22 cellular contexts compared by ENCODE assay signal in the genomic region with DNA sequence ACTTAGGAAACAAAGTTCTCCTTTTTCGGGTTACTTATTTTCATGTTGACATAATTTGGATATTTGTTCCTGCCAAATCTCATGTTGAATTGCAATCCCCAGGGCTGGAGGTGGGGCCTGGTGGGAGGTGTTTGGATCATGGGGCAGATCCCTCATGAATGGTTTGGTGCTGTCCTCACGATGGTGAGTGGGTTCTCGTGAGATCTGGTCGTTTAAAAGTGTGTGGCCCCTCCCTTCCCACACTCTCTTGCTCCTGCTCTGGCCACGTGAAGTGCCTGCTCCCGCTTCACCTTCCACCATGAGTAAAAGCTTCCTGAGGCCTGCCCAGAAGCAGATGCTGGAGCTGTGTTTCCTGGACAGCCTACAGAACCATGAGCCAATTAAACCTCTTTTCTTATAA. TPM values are rescaled to one million over a fixed set of nuclear protein-coding genes. Genes with fewer than 3 reads are reported as not detected.
DNase-seq lines count a peak whose midpoint lies in the region; ATAC-seq, FAIRE-seq and TF ChIP-seq lines count a peak whose summit lies in the region.
"Had no signal": no experiment of that assay in that cellular context is flagged by ENCODE, and none has a peak within 500 bp of the region (broad histone marks: within the 10 kb centered on the region; RNA-seq: fewer than 3 reads in every experiment).

No MANE protein-coding gene starts in this region.

- no peak overlapping the region for H3K4me2 ChIP-seq in K562 (ENCODE audit: insufficient read depth, low read length)
- H3K4me2 ChIP-seq: A549; BLaER1 treated with 17β-estradiol and CSF1 and Interleukin-3, amounts not matched to agents 10 nM and 100 nM had no signal

- H3K27ac ChIP-seq in K562 (ENCODE audit: extremely low read depth, low read depth, low read length) (no peak overlapping the region), esophagus muscularis mucosa (replicated peaks in 1 of 4) (no peak overlapping the region)
- H3K27ac ChIP-seq: 22Rv1; A549; BLaER1 treated with 17β-estradiol and CSF1 and Interleukin-3, amounts not matched to agents 10 nM and 100 nM; C4-2B had no signal

- H3K9me1 ChIP-seq in K562 (ENCODE audit: control insufficient read depth, insufficient read depth, low read length) = no peaks in the 10 kb centered on the region

- H3K9me3 Mint-ChIP-seq in activated CD8-positive, alpha-beta memory T cell treated with anti-CD3 and anti-CD28 coated beads, Interleukin-2, amount 10 ng/mL, durations not matched to agents 7 days and 5 days (ENCODE audit: low read depth) = no peaks in the 10 kb centered on the region
- H3K9me3 Mint-ChIP-seq: CD4-positive, alpha-beta T cell; CD8-positive, alpha-beta T cell had no signal

- BruUV-seq in K562 (replicated peaks; lab: Mats Ljungman, UMichigan) = no TSS peak

- CTCF ChIA-PET in activated CD8-positive, alpha-beta memory T cell treated with anti-CD3 and anti-CD28 coated beads, Interleukin-2, amount 10 ng/mL, durations not matched to agents 7 days and 5 days (lab: Charles Lee) = interaction anchor here (1.2 to 1.6 kb wide), 3 partner anchors 81 to 412 kb away, joined by 3 to 6 read pairs (median 5); a partner anchor contains a TSS
- CTCF ChIA-PET in K562 (lab: Yijun Ruan, JAX; ENCODE audit: low intra/inter-chr PET ratio) = no interaction called here

- intact Hi-C loops in K562 (cut with micrococcal nuclease) = no loop called here
- intact Hi-C loops in esophagus muscularis mucosa (cut with DNase I) = no loop called here

- no peak for FAIRE-seq in K562 (lab: Jason Lieb, UNC)
- FAIRE-seq in GM12892 (lab: Jason Lieb, UNC) = no peak
- FAIRE-seq: A549, D721Med, G401.6, GM12891, GM18507 had no signal

- peaks cover 1% of the 10 kb centered on the region for H3K36me3 Mint-ChIP-seq in activated CD8-positive, alpha-beta memory T cell treated with anti-CD3 and anti-CD28 coated beads, Interleukin-2, amount 10 ng/mL, durations not matched to agents 7 days and 5 days
- H3K36me3 Mint-ChIP-seq: CD8-positive, alpha-beta T cell had no signal

- H3K4me3 ChIP-seq in K562 (no peak overlapping the region), esophagus muscularis mucosa (no peak overlapping the region)
- H3K4me3 ChIP-seq: A549; BLaER1 treated with 17β-estradiol and CSF1 and Interleukin-3, amounts not matched to agents 10 nM and 100 nM had no signal

- TF ChIP-seq CTCF in K562 (IDR thresholded peaks at IDR 0.05 in 2 of 3, conservative IDR thresholded peaks at IDR 0.05 in 1 of 3; ENCODE audit: insufficient read depth in 2 of 3, low read depth in 1 of 3, low read length in 3 of 3) (no peak), esophagus muscularis mucosa (IDR thresholded peaks at IDR 0.05) (no peak)

- H2AFZ ChIP-seq in K562 (ENCODE audit: low read depth, low read length) = no peak overlapping the region

- no peaks in the 10 kb centered on the region for H4K20me1 ChIP-seq in K562 (replicated peaks; ENCODE audit: control insufficient read depth, insufficient read depth, low read length)
- H4K20me1 ChIP-seq: BLaER1 treated with 17β-estradiol and CSF1 and Interleukin-3, amounts not matched to agents 10 nM and 100 nM had no signal

- no peak overlapping the region for H3K4me3 Mint-ChIP-seq in activated CD8-positive, alpha-beta memory T cell treated with anti-CD3 and anti-CD28 coated beads, Interleukin-2, amount 10 ng/mL, durations not matched to agents 7 days and 5 days
- H3K4me3 Mint-ChIP-seq: B cell; CD4-positive, alpha-beta T cell; CD8-positive, alpha-beta T cell had no signal

- H3K27me3 Mint-ChIP-seq in activated CD8-positive, alpha-beta memory T cell treated with anti-CD3 and anti-CD28 coated beads, Interleukin-2, amount 10 ng/mL, durations not matched to agents 7 days and 5 days = peaks cover 2% of the 10 kb centered on the region
- H3K27me3 Mint-ChIP-seq: CD4-positive, alpha-beta T cell had no signal

- H3K27ac Mint-ChIP-seq in activated CD8-positive, alpha-beta memory T cell treated with anti-CD3 and anti-CD28 coated beads, Interleukin-2, amount 10 ng/mL, durations not matched to agents 7 days and 5 days = no peak overlapping the region
- H3K27ac Mint-ChIP-seq: B cell; CD4-positive, alpha-beta T cell; CD8-positive, alpha-beta T cell had no signal

- DNase-seq in activated CD8-positive, alpha-beta memory T cell treated with anti-CD3 and anti-CD28 coated beads, Interleukin-2, amount 10 ng/mL, durations not matched to agents 7 days and 5 days = peak; percentile 37
- DNase-seq in activated CD8-positive, alpha-beta memory T cell treated with anti-CD3 and anti-CD28 coated beads, Interleukin-2, amount 50 U/mL, for 48 hours = no peak
- DNase-seq in K562 (ENCODE audit: extremely low read depth in 1 of 4, low spot score in 3 of 4) (no peak), esophagus muscularis mucosa (ENCODE audit: extremely low spot score) (peak; percentile 62), T-helper 9 cell (no peak), GM12892 (ENCODE audit: insufficient read length) (no peak)
- DNase-seq: AML-193; Caco-2; Calu3; CD4-positive, alpha-beta T cell; CD8-positive, alpha-beta T cell; DMS79 treated with DMSO at 0.1 percent for 48 hours; GF-D8 had no signal

- no peak for TF ChIP-seq RAD21 in K562 (CRISPR knock-in tag; conservative IDR thresholded peaks at IDR 0.05 in 1 of 2, IDR thresholded peaks at IDR 0.05 in 1 of 2)

- peaks cover 18% of the 10 kb centered on the region for H3K4me1 Mint-ChIP-seq in activated CD8-positive, alpha-beta memory T cell treated with anti-CD3 and anti-CD28 coated beads, Interleukin-2, amount 10 ng/mL, durations not matched to agents 7 days and 5 days

- TF ChIP-seq POLR2A in K562 (conservative IDR thresholded peaks at IDR 0.05) (no peak), esophagus muscularis mucosa (IDR thresholded peaks at IDR 0.05; ENCODE audit: low read depth) (no peak), GM12892 (IDR thresholded peaks at IDR 0.05; ENCODE audit: low read depth, low read length) (no peak)

- TF ChIP-seq EP300 in K562 (IDR thresholded peaks at IDR 0.05; ENCODE audit: low read length) (no peak), esophagus muscularis mucosa (IDR thresholded peaks at IDR 0.05) (no peak)

- H3K27me3 ChIP-seq in K562 (ENCODE audit: control insufficient read depth in 2 of 2, insufficient read depth in 2 of 2, low read length in 2 of 2) (no peaks in the 10 kb centered on the region), esophagus muscularis mucosa (no peaks in the 10 kb centered on the region)
- H3K27me3 ChIP-seq: BLaER1 treated with 17β-estradiol and CSF1 and Interleukin-3, amounts not matched to agents 10 nM and 100 nM had no signal

- 45% methylated on average over 6 of the region's 6 CpGs for WGBS in K562 (ENCODE audit: insufficient coverage, low coverage, missing lambda C conversion rate)
- WGBS in esophagus muscularis mucosa = 66% methylated on average over 6 of the region's 6 CpGs

- H3K36me3 ChIP-seq in K562 (ENCODE audit: control insufficient read depth, insufficient read depth, low read length) (no peaks in the 10 kb centered on the region), esophagus muscularis mucosa (no peaks in the 10 kb centered on the region)
- H3K36me3 ChIP-seq: BLaER1 treated with 17β-estradiol and CSF1 and Interleukin-3, amounts not matched to agents 10 nM and 100 nM had no signal

- ATAC-seq in activated CD8-positive, alpha-beta memory T cell treated with anti-CD3 and anti-CD28 coated beads, Interleukin-2, amount 10 ng/mL, durations not matched to agents 7 days and 5 days = no peak
- no peak for ATAC-seq in K562
- ATAC-seq: A549; CD8-positive, alpha-beta T cell had no signal

- in situ Hi-C loops in K562 (cut with MboI) = no loop called here

- H3K4me1 ChIP-seq in K562 (replicated peaks in 1 of 2; ENCODE audit: control insufficient read depth in 2 of 2, insufficient read depth in 2 of 2, low read length in 2 of 2) = no peaks in the 10 kb centered on the region
- peaks cover 0 to 8% (median 3%) of the 10 kb centered on the region in 4 donors for H3K4me1 ChIP-seq in esophagus muscularis mucosa

- POLR2A ChIA-PET in K562 (lab: Yijun Ruan, JAX) = no interaction called here

- no peak overlapping the region for H3K9ac ChIP-seq in K562 (ENCODE audit: insufficient read depth in 1 of 2, low read depth in 2 of 2, low read length in 2 of 2)
- H3K9ac ChIP-seq: BLaER1 treated with 17β-estradiol and CSF1 and Interleukin-3, amounts not matched to agents 10 nM and 100 nM had no signal

- H3K79me2 ChIP-seq in K562 (ENCODE audit: control insufficient read depth, insufficient read depth, low read length) = no peaks in the 10 kb centered on the region

- H3K9me3 ChIP-seq in K562 (replicated peaks; ENCODE audit: control insufficient read depth, insufficient read depth, low read depth, low read length) (no peaks in the 10 kb centered on the region), esophagus muscularis mucosa (no peaks in the 10 kb centered on the region)
- H3K9me3 ChIP-seq: A549; BLaER1 treated with 17β-estradiol and CSF1 and Interleukin-3, amounts not matched to agents 10 nM and 100 nM; Caco-2 had no signal

RNA-seq across cellular contexts. Expression of a gene that starts 43.7 kb away (rescaled TPM):
- total RNA-seq in activated CD8-positive, alpha-beta memory T cell treated with anti-CD3 and anti-CD28 coated beads, Interleukin-2, amount 10 ng/mL, durations not matched to agents 7 days and 5 days = 10 to 100 TPM in 1 of 2 experiments, 1 to 10 TPM in 1; 6.0 to 11.4 TPM
- total RNA-seq in K562 (2011; cell fraction: chromatin; rRNA removed; ENCODE audit: low replicate concordance) = 13.3 and 24.4 TPM in 2 replicates
- total RNA-seq in K562 (2011; cell fraction: nucleolus; rRNA removed) = 6.2 and 7.6 TPM in 2 replicates
- total RNA-seq in K562 (2011; cell fraction: nucleoplasm; rRNA removed) = 10.5 and 17.4 TPM in 2 replicates
- total RNA-seq in K562 (2014; rRNA removed) = 3.0 and 3.3 TPM in 2 replicates
- total RNA-seq in K562 (2014; rRNA removed; fragmentation: Illumina TruSeq; extraction: Trizol) = 2.9 and 3.4 TPM in 2 replicates
- total RNA-seq in K562 (2015; rRNA removed; fragmentation: Illumina TruSeq; extraction: Trizol) = 3.0 TPM in 2 replicates
- 2.1 and 3.2 TPM in 2 replicates for total RNA-seq in K562 (2021)
- polyA plus RNA-seq in K562 (2011; rRNA removed) = 4.1 and 4.9 TPM in 2 replicates
- polyA plus RNA-seq in K562 (2011; cell fraction: cytosol; rRNA removed) = 0.98 and 1.7 TPM in 2 replicates
- 10.3 and 11.7 TPM in 2 replicates for polyA plus RNA-seq in K562 (2011; cell fraction: nucleus; rRNA removed)
- polyA plus RNA-seq in K562 (2012) = 1.8 and 5.4 TPM in 2 replicates
- polyA plus RNA-seq in K562 (2014; fragmentation: Illumina TruSeq; extraction: Trizol) = 1.7 and 1.9 TPM in 2 replicates
- polyA plus RNA-seq in K562 (2014; fragmentation: Nextera tagmentation; extraction: Ambion mirVana) = under 1 TPM; 0.56 to 0.96 TPM
- 3.9 and 4.2 TPM in 2 replicates for polyA plus RNA-seq in K562 (2014; rRNA removed)
- polyA minus RNA-seq in K562 (2011; rRNA and poly(A)+ RNA removed) = 5.9 and 7.3 TPM in 2 replicates
- 3.1 and 5.7 TPM in 2 replicates for polyA minus RNA-seq in K562 (2011; cell fraction: cytosol; rRNA and poly(A)+ RNA removed)
- polyA minus RNA-seq in K562 (2011; cell fraction: nucleus; rRNA and poly(A)+ RNA removed) = 6.2 and 8.6 TPM in 2 replicates
- total RNA-seq in esophagus muscularis mucosa = 1 to 10 TPM in 3 of 4 donors, under 1 TPM in 1; 0.99 to 3.3 (median 1.3) TPM
- polyA plus RNA-seq in GM12892 (2012; ENCODE audit: missing spikeins) = 0.45 TPM

Comparison
In these comparisons a context has a peak if more than half of its experiments do, and no peak if none do; other contexts are left out.
1. DNase-seq: peak in activated CD8-positive, alpha-beta memory T cell treated with anti-CD3 and anti-CD28 coated beads, Interleukin-2, amount 10 ng/mL, durations not matched to agents 7 days and 5 days (single experiment) and esophagus muscularis mucosa (single experiment); none in activated CD8-positive, alpha-beta memory T cell treated with anti-CD3 and anti-CD28 coated beads, Interleukin-2, amount 50 U/mL, for 48 hours (single experiment), K562 (0 of 4), T-helper 9 cell (single experiment) and GM12892 (single experiment).